1 cellular context compared by ENCODE assay signal in the genomic region with DNA sequence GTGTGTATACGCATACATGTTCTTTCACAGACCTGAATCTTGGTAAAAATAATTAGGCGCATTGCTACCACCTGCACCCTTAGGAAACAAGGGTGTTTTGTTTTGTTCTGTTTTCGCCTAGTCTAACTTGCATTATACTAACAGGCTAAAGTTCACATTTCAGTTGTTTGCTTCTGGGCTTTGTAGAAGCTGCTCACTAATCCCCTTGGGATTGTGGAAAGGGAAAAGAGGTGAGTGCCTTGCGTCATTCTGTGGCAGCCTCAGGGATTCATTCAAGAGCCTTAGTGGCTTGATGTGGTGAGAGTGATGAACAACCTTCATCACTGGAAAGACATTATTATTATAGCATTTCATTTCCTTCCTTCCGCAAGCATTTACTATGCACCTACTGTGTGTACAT.
TF ChIP-seq lines count a peak whose summit lies in the region.

No MANE protein-coding gene starts in this region.

TF ChIP-seq in H1, 55 proteins besides CTCF, POLR2A, EP300 and RAD21 (continued from another document):
- TF ChIP-seq CHD7 (IDR thresholded peaks at IDR 0.05; ENCODE audit: insufficient replicate concordance, low read length): no peak
- no peak for TF ChIP-seq POU5F1 (IDR thresholded peaks at IDR 0.05; ENCODE audit: low read depth, low read length)
- TF ChIP-seq ATF2 (IDR thresholded peaks at IDR 0.05; ENCODE audit: low read length): no peak
TF ChIP-seq in H1: peak in this region for 0.
